Comparison of ENCODE assay signal across 5 cellular contexts in the genomic region with DNA sequence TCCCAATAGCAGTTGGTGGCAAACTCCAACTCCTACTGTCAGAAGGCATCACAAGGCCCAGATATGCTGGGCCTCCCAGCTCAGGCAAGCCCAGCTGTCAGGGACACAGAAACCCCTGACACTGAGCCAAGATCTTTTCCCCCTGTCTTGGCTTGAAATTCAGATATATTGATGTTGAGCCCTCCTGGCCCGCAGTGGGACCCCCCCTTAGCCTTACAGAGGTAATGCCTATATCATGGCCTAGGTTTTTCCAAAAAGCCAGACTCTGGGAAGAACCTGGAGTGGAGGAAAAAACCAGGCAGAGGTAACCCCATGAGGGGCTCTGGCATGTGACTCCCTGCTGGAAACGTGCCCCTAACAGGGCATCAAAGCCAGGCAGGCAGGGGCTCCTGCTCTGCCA.
DNase-seq lines count a peak whose midpoint lies in the region; ATAC-seq, FAIRE-seq and TF ChIP-seq lines count a peak whose summit lies in the region.
"Not testable (repeated sequence)": the region's sequence is repeated elsewhere in the genome, so short reads cannot be mapped to it uniquely, and the experiment has no call there.

No MANE protein-coding gene starts in this region.

- FAIRE-seq in A549 (lab: Jason Lieb, UNC), result not testable (repeated sequence)

- 89% methylated on average over 1 of the region's 2 CpGs for WGBS in A549 (ENCODE audit: missing lambda C conversion rate)
- 40 to 58% (median 50%) methylated on average over 1 of the region's 2 CpGs; no CpG with 5 or more reads in 1 of the 5 donors for WGBS in spleen, 5 donors

- CTCF ChIA-PET in A549 (lab: Yijun Ruan, JAX), result not testable (repeated sequence)

- not testable (repeated sequence) for TF ChIP-seq RAD21 in A549 (conservative IDR thresholded peaks at IDR 0.05 in 1 of 2, IDR thresholded peaks at IDR 0.05 in 1 of 2)

- H4K20me1 ChIP-seq in DND-41 (ENCODE audit: insufficient read depth, low read length), result not testable (repeated sequence)

- DNase-seq in A549 (ENCODE audit: low read depth in 1 of 2, low spot score in 1 of 2); DND-41; stimulated activated naive CD8-positive, alpha-beta T cell treated with anti-CD3 and anti-CD28 coated beads, Interleukin-15, Interleukin-2, amounts not matched to agents 100 U/mL and 50 U/mL, for 24 hours: not testable (repeated sequence)
- DNase-seq in Right ventricle myocardium inferior (ENCODE audit: missing footprints), result peak; percentile 11
- DNase-seq in spleen, result peak; percentile 53

- not testable (repeated sequence) for H3K27me3 ChIP-seq in DND-41 (ENCODE audit: insufficient read depth, low read length, poor library complexity); spleen (replicated peaks in 1 of 7)

- TF ChIP-seq CTCF in A549 (IDR thresholded peaks at IDR 0.05); DND-41 (IDR thresholded peaks at IDR 0.05; ENCODE audit: borderline replicate concordance, extremely low read depth, low read length, poor library complexity, severe bottlenecking); spleen (IDR thresholded peaks at IDR 0.05 in 8 of 11, conservative IDR thresholded peaks at IDR 0.05 in 3 of 11): not testable (repeated sequence)

- POLR2A ChIA-PET in A549 (lab: Yijun Ruan, JAX), result not testable (repeated sequence)

- not testable (repeated sequence) for H3K9ac ChIP-seq in DND-41 (ENCODE audit: low read depth, low read length)

- not testable (repeated sequence) for H3K36me3 ChIP-seq in DND-41 (ENCODE audit: insufficient read depth, low read length); spleen

- H3K9me3 ChIP-seq in A549; DND-41 (ENCODE audit: insufficient read depth, low read length, severe bottlenecking); spleen: not testable (repeated sequence)

- TF ChIP-seq POLR2A in A549 (IDR thresholded peaks at IDR 0.05; ENCODE audit: low read length); spleen (IDR thresholded peaks at IDR 0.05): not testable (repeated sequence)

- not testable (repeated sequence) for H3K4me1 ChIP-seq in A549; DND-41 (ENCODE audit: insufficient read depth, low read length); spleen

- not testable (repeated sequence) for H3K4me2 ChIP-seq in A549; DND-41 (ENCODE audit: insufficient read depth, low read length)

- intact Hi-C loops in Right ventricle myocardium inferior (cut with DNase I); spleen (cut with DNase I; ENCODE audit: low total_unique reads): not testable (repeated sequence)

- ATAC-seq in A549 (peak; percentile 15 to 24; a peak in 4 of 6 replicates), DND-41 (ENCODE audit: insufficient read depth, low read depth) (peak; percentile 31; the same call in 2 of the 3 replicates)
- ATAC-seq in Right ventricle myocardium inferior, result not testable (repeated sequence)
- peak; percentile 17 for ATAC-seq in stimulated activated naive CD8-positive, alpha-beta T cell treated with anti-CD3 and anti-CD28 coated beads, Interleukin-15, Interleukin-2, amounts not matched to agents 100 U/mL and 50 U/mL, for 24 hours

- H3K4me3 ChIP-seq in A549; DND-41 (ENCODE audit: low read depth in 1 of 2, low read length in 2 of 2); spleen: not testable (repeated sequence)

- not testable (repeated sequence) for H2AFZ ChIP-seq in DND-41 (ENCODE audit: low read depth, low read length)

- not testable (repeated sequence) for H3K27ac ChIP-seq in A549; DND-41 (ENCODE audit: low read length); spleen

- H3K79me2 ChIP-seq in DND-41 (ENCODE audit: insufficient read depth, low read length), result not testable (repeated sequence)

- not testable (repeated sequence) for TF ChIP-seq EP300 in A549 (IDR thresholded peaks at IDR 0.05)
